Comparison of ENCODE assay signal across 35 cellular contexts in genomic region chrX:134481339-134481738, GRCh38.
"Had no signal": no experiment of that assay in that cellular context is flagged by ENCODE, and none has a peak within 500 bp of the region (broad histone marks: within the 10 kb centered on the region; RNA-seq: fewer than 3 reads in every experiment).

No MANE protein-coding gene starts in this region.

- H3K27me3 ChIP-seq: adrenal gland, cardiac muscle cell had no signal

- ATAC-seq: activated CD8-positive, alpha-beta T cell treated with anti-CD3 and anti-CD28 coated beads for 36 hours; activated naive CD4-positive, alpha-beta T cell treated with anti-CD3 and anti-CD28 coated beads, Interleukin-2, amount 50 U/mL, for 72 hours; activated T-helper 17 cell treated with anti-CD3 and anti-CD28 coated beads, Interleukin-2, amount 50 U/mL, for 72 hours had no signal

- H3K36me3 ChIP-seq: adrenal gland had no signal

- H3K9me3 ChIP-seq: adrenal gland had no signal

- FAIRE-seq: bronchial epithelial cell, colon, TTC549 had no signal

- DNase-seq: activated B cell treated with CpG ODN at 0.5 μM for 24 hours; activated CD4-positive, alpha-beta memory T cell treated with anti-CD3 and anti-CD28 coated beads for 36 hours; activated CD4-positive, alpha-beta T cell treated with anti-CD3 and anti-CD28 coated beads for 4 hours; activated CD4-positive, alpha-beta T cell treated with anti-CD3 and anti-CD28 coated beads, Interleukin-2, amount 10 ng/mL, durations not matched to agents 24 days and 14 days; activated CD4-positive, alpha-beta T cell treated with anti-CD3 and anti-CD28 coated beads, Interleukin-2, amount 50 U/mL, for 1 hour; activated CD4-positive, alpha-beta T cell treated with anti-CD3 and anti-CD28 coated beads, Interleukin-2, amount 50 U/mL, for 4 hours; activated CD4-positive, CD25-positive, alpha-beta regulatory T cell treated with anti-CD3 and anti-CD28 coated beads, Interleukin-2, amount 50 U/mL, for 72 hours; activated CD8-positive, alpha-beta memory T cell treated with anti-CD3 and anti-CD28 coated beads, Interleukin-2, amount 50 U/mL, for 4 hours; activated CD8-positive, alpha-beta T cell treated with anti-CD3 and anti-CD28 coated beads for 36 hours; activated effector memory CD4-positive, alpha-beta T cell treated with anti-CD3 and anti-CD28 coated beads, Interleukin-2, amount 50 U/mL, for 16 hours; activated gamma-delta T cell treated with Interleukin-2 at 50 U/mL for 16 hours; activated naive CD4-positive, alpha-beta T cell; activated naive CD4-positive, alpha-beta T cell treated with anti-CD3 and anti-CD28 coated beads for 36 hours; activated naive CD4-positive, alpha-beta T cell treated with anti-CD3 and anti-CD28 coated beads, Interleukin-2, amount 50 U/mL, for 16 hours; activated naive CD8-positive, alpha-beta T cell treated with anti-CD3 and anti-CD28 coated beads for 36 hours; activated T-cell treated with anti-CD3 and anti-CD28 coated beads, Interleukin-2, amount 50 U/mL, for 24 hours; activated T-cell treated with anti-CD3 and anti-CD28 coated beads, Interleukin-2, amount 50 U/mL, for 48 hours; adrenal gland; amniotic stem cell; aorta; caudate nucleus; T-helper 1 cell; T-helper 2 cell; T-helper 9 cell had no signal

- H3K4me1 ChIP-seq: adrenal gland had no signal

- H3K27ac ChIP-seq: adrenal gland, cardiac muscle cell, VCaP had no signal

- H3K4me3 Mint-ChIP-seq: activated B cell treated with CpG ODN at 0.5 μM for 24 hours; activated CD4-positive, alpha-beta memory T cell treated with anti-CD3 and anti-CD28 coated beads for 36 hours; activated CD4-positive, alpha-beta T cell treated with anti-CD3 and anti-CD28 coated beads, Interleukin-2, amount 10 ng/mL, durations not matched to agents 24 days and 14 days; activated CD8-positive, alpha-beta T cell treated with anti-CD3 and anti-CD28 coated beads for 36 hours; activated naive CD4-positive, alpha-beta T cell treated with anti-CD3 and anti-CD28 coated beads for 36 hours; activated naive CD8-positive, alpha-beta T cell treated with anti-CD3 and anti-CD28 coated beads for 36 hours; activated T-cell treated with anti-CD3 and anti-CD28 coated beads, Interleukin-2, amount 50 U/mL, for 24 hours; activated T-helper 1 cell treated with anti-CD3 and anti-CD28 coated beads, Interleukin-12 subunit alpha, Interleukin-12 subunit beta, Interleukin-2, Interleukin-4 antibody, amounts not matched to agents 30 ng/mL and 10 ng/mL and 1 ng/mL, durations not matched to agents 14 hours and 24 hours and 36 hours; activated T-helper 17 cell treated with anti-CD3 and anti-CD28 coated beads, Interleukin-2, amount 50 U/mL, for 72 hours; brain; T-helper 1 cell treated with Interleukin-12 subunit alpha and Interleukin-12 subunit beta and Interleukin-4 antibody, amounts not matched to agents 30 μg/mL and 1 μg/mL, for 36 hours; T-helper 2 cell treated with Interferon-gamma antibody and Interleukin-4, amounts not matched to agents 5 μg/mL and 100 μg/mL, for 36 hours had no signal

- H3K4me3 ChIP-seq: adrenal gland, cardiac muscle cell had no signal

- H3K9me3 Mint-ChIP-seq: activated B cell treated with CpG ODN at 0.5 μM for 24 hours; activated CD4-positive, alpha-beta memory T cell treated with anti-CD3 and anti-CD28 coated beads for 36 hours; activated CD4-positive, alpha-beta T cell treated with anti-CD3 and anti-CD28 coated beads, Interleukin-2, amount 10 ng/mL, durations not matched to agents 24 days and 14 days; activated CD8-positive, alpha-beta T cell treated with anti-CD3 and anti-CD28 coated beads for 36 hours; activated naive CD4-positive, alpha-beta T cell treated with anti-CD3 and anti-CD28 coated beads for 36 hours; activated naive CD4-positive, alpha-beta T cell treated with anti-CD3 and anti-CD28 coated beads, Interleukin-2, amount 50 U/mL, for 72 hours; activated naive CD8-positive, alpha-beta T cell treated with anti-CD3 and anti-CD28 coated beads for 36 hours; activated T-cell treated with anti-CD3 and anti-CD28 coated beads, Interleukin-2, amount 50 U/mL, for 24 hours; activated T-helper 1 cell treated with anti-CD3 and anti-CD28 coated beads, Interleukin-12 subunit alpha, Interleukin-12 subunit beta, Interleukin-2, Interleukin-4 antibody, amounts not matched to agents 30 ng/mL and 10 ng/mL and 1 ng/mL, durations not matched to agents 14 hours and 24 hours and 36 hours; activated T-helper 17 cell treated with anti-CD3 and anti-CD28 coated beads, Interleukin-2, amount 50 U/mL, for 72 hours; T-helper 1 cell treated with Interleukin-12 subunit alpha and Interleukin-12 subunit beta and Interleukin-4 antibody, amounts not matched to agents 30 μg/mL and 1 μg/mL, for 36 hours; T-helper 2 cell treated with Interferon-gamma antibody and Interleukin-4, amounts not matched to agents 5 μg/mL and 100 μg/mL, for 36 hours had no signal

- H3K27ac Mint-ChIP-seq: activated B cell treated with CpG ODN at 0.5 μM for 24 hours; activated CD4-positive, alpha-beta memory T cell treated with anti-CD3 and anti-CD28 coated beads for 36 hours; activated CD4-positive, alpha-beta T cell treated with anti-CD3 and anti-CD28 coated beads, Interleukin-2, amount 10 ng/mL, durations not matched to agents 24 days and 14 days; activated CD8-positive, alpha-beta T cell treated with anti-CD3 and anti-CD28 coated beads for 36 hours; activated naive CD4-positive, alpha-beta T cell treated with anti-CD3 and anti-CD28 coated beads for 36 hours; activated naive CD4-positive, alpha-beta T cell treated with anti-CD3 and anti-CD28 coated beads, Interleukin-2, amount 50 U/mL, for 72 hours; activated naive CD8-positive, alpha-beta T cell treated with anti-CD3 and anti-CD28 coated beads for 36 hours; activated T-cell treated with anti-CD3 and anti-CD28 coated beads, Interleukin-2, amount 50 U/mL, for 24 hours; activated T-helper 1 cell treated with anti-CD3 and anti-CD28 coated beads, Interleukin-12 subunit alpha, Interleukin-12 subunit beta, Interleukin-2, Interleukin-4 antibody, amounts not matched to agents 30 ng/mL and 10 ng/mL and 1 ng/mL, durations not matched to agents 14 hours and 24 hours and 36 hours; activated T-helper 17 cell treated with anti-CD3 and anti-CD28 coated beads, Interleukin-2, amount 50 U/mL, for 72 hours; brain; T-helper 1 cell treated with Interleukin-12 subunit alpha and Interleukin-12 subunit beta and Interleukin-4 antibody, amounts not matched to agents 30 μg/mL and 1 μg/mL, for 36 hours; T-helper 2 cell treated with Interferon-gamma antibody and Interleukin-4, amounts not matched to agents 5 μg/mL and 100 μg/mL, for 36 hours had no signal

- H3K27me3 Mint-ChIP-seq: activated B cell treated with CpG ODN at 0.5 μM for 24 hours; activated CD4-positive, alpha-beta memory T cell treated with anti-CD3 and anti-CD28 coated beads for 36 hours; activated CD4-positive, alpha-beta T cell treated with anti-CD3 and anti-CD28 coated beads, Interleukin-2, amount 10 ng/mL, durations not matched to agents 24 days and 14 days; activated CD8-positive, alpha-beta T cell treated with anti-CD3 and anti-CD28 coated beads for 36 hours; activated naive CD8-positive, alpha-beta T cell treated with anti-CD3 and anti-CD28 coated beads for 36 hours; activated T-helper 17 cell treated with anti-CD3 and anti-CD28 coated beads, Interleukin-2, amount 50 U/mL, for 72 hours had no signal

- H3K4me1 Mint-ChIP-seq: activated B cell treated with CpG ODN at 0.5 μM for 24 hours; activated CD4-positive, alpha-beta T cell treated with anti-CD3 and anti-CD28 coated beads, Interleukin-2, amount 10 ng/mL, durations not matched to agents 24 days and 14 days; activated naive CD8-positive, alpha-beta T cell treated with anti-CD3 and anti-CD28 coated beads for 36 hours; activated T-helper 17 cell treated with anti-CD3 and anti-CD28 coated beads, Interleukin-2, amount 50 U/mL, for 72 hours; brain had no signal
